In genomic region chr7:104981671-104982036, GRCh38 we compare ENCODE assay signal across 10 cellular contexts. TPM values are rescaled to one million over a fixed set of nuclear protein-coding genes. Genes with fewer than 3 reads are reported as not detected.
A peak's percentile ranks its signal among the peaks of the same experiment; 100 is the strongest.
DNase-seq lines count a peak whose midpoint lies in the region; ATAC-seq and TF ChIP-seq lines count a peak whose summit lies in the region.
"Had no signal": no experiment of that assay in that cellular context is flagged by ENCODE, and none has a peak within 500 bp of the region (broad histone marks: within the 10 kb centered on the region; RNA-seq: fewer than 3 reads in every experiment).

No MANE protein-coding gene starts in this region.

- H3K27ac Mint-ChIP-seq in CD14-positive monocyte, result peak overlapping the region in 6 of 7 donors; percentile 25 to 86 (median 66)
- no peak overlapping the region for H3K27ac Mint-ChIP-seq in nephron progenitor cell

- H3K4me3 Mint-ChIP-seq in CD14-positive monocyte, result no peak overlapping the region
- H3K4me3 Mint-ChIP-seq in nephron progenitor cell, result peak overlapping the region; percentile 58

- H3K27ac ChIP-seq in HUES48 (ENCODE audit: low read depth, low read length) (peak overlapping the region; percentile 95), ascending aorta (peak overlapping the region; percentile 91 to 98), adrenal gland (peak overlapping the region in 1 of 5 donors; percentile 98), body of pancreas (no peak overlapping the region)

- H3K36me3 Mint-ChIP-seq in CD14-positive monocyte, result peaks cover 2 to 12% of the 10 kb centered on the region in 2 donors
- peaks cover 3% of the 10 kb centered on the region for H3K36me3 Mint-ChIP-seq in nephron progenitor cell (ENCODE audit: low read depth)

- intact Hi-C loops in CD14-positive monocyte (cut with micrococcal nuclease), result loop anchor here (2.0 to 10.0 kb wide), 6 partner anchors 31 to 63 kb away; no protein-coding TSS in a partner anchor
- intact Hi-C loops in ascending aorta (cut with DNase I), result loop anchor here (5.0 to 10.0 kb wide), 6 partner anchors 59 to 1303 kb away; partner anchors contain the start of genes NAMPT and RINT1
- intact Hi-C loops in adrenal gland (cut with DNase I), result loop anchor here in 1 of 2 donors (10.0 kb wide), 1 partner anchor 353 kb away; no protein-coding TSS in a partner anchor
- intact Hi-C loops in body of pancreas (cut with DNase I), result no loop called here

- no peak overlapping the region for H3K9ac ChIP-seq in HUES48 (ENCODE audit: low read depth, low read length)

- H3K36me3 ChIP-seq in HUES48 (ENCODE audit: control insufficient read depth, insufficient read depth, low read length) (peaks cover 5% of the 10 kb centered on the region; the same call in 1 of the 2 replicates), ascending aorta (no peaks in the 10 kb centered on the region), adrenal gland (replicated peaks in 1 of 2) (no peaks in the 10 kb centered on the region), body of pancreas (replicated peaks in 1 of 2; ENCODE audit: insufficient read depth in 1 of 2, low read depth in 2 of 2) (no peaks in the 10 kb centered on the region)

- TF ChIP-seq CTCF in CD14-positive monocyte (IDR thresholded peaks at IDR 0.05) (no peak), ascending aorta (IDR thresholded peaks at IDR 0.05) (no peak), nephron progenitor cell (IDR thresholded peaks at IDR 0.05) (no peak), adrenal gland (IDR thresholded peaks at IDR 0.05) (no peak), body of pancreas (IDR thresholded peaks at IDR 0.05) (no peak)

- H3K4me1 ChIP-seq in HUES48 (ENCODE audit: control insufficient read depth, insufficient read depth, low read length), result peaks cover 37% of the 10 kb centered on the region
- H3K4me1 ChIP-seq in ascending aorta, result peaks cover 5 to 55% of the 10 kb centered on the region in 2 donors
- H3K4me1 ChIP-seq in adrenal gland (replicated peaks in 1 of 2), result peaks cover 41 to 65% of the 10 kb centered on the region in 2 donors
- H3K4me1 ChIP-seq in body of pancreas, result peaks cover 81% of the 10 kb centered on the region

- ATAC-seq in GM21367 (IDR thresholded peaks at IDR 0.05; ENCODE audit: unreplicated experiment) (no peak), body of pancreas (no peak)

- no peak overlapping the region for H3K4me3 ChIP-seq in HUES48 (ENCODE audit: low read depth, low read length)
- H3K4me3 ChIP-seq in ascending aorta, result no peak overlapping the region
- no peak overlapping the region for H3K4me3 ChIP-seq in adrenal gland
- no peak overlapping the region for H3K4me3 ChIP-seq in body of pancreas

- in situ Hi-C loops in KBM-7 (cut with MboI; ENCODE audit: low pct_unique_long_range_greater_than_20kb, low sequenced_read_pairs), result no loop called here

- H3K4me1 Mint-ChIP-seq in CD14-positive monocyte, result peaks cover 54% of the 10 kb centered on the region
- H3K4me1 Mint-ChIP-seq in nephron progenitor cell, result peaks cover 71% of the 10 kb centered on the region

- H3K9me3 ChIP-seq in HUES48 (ENCODE audit: control insufficient read depth, insufficient read depth, low read length) (no peaks in the 10 kb centered on the region), ascending aorta (no peaks in the 10 kb centered on the region), adrenal gland (replicated peaks in 1 of 3) (no peaks in the 10 kb centered on the region), body of pancreas (no peaks in the 10 kb centered on the region)

- H3K27me3 Mint-ChIP-seq in CD14-positive monocyte (ENCODE audit: low read depth in 3 of 3) (peaks cover 0 to 3% (median 2%) of the 10 kb centered on the region in 3 donors), nephron progenitor cell (ENCODE audit: low read depth, poor library complexity) (no peaks in the 10 kb centered on the region)

- no peak for DNase-seq in CD14-positive monocyte (ENCODE audit: low spot score)
- DNase-seq in ascending aorta (ENCODE audit: low spot score in 2 of 2), result no peak
- no peak for DNase-seq in nephron progenitor cell
- no peak for DNase-seq in adrenal gland
- no peak for DNase-seq in body of pancreas
- no peak for DNase-seq in KBM-7
- DNase-seq: activated CD4-positive, alpha-beta T cell treated with anti-CD3 and anti-CD28 coated beads for 4 hours; kidney had no signal

- WGBS in adrenal gland, 4 donors, result 59 to 68% (median 66%) methylated on average over 1 of the region's 1 CpG
- 27 to 29% methylated on average over 1 of the region's 1 CpG for WGBS in body of pancreas, 2 donors

- TF ChIP-seq POLR2A in adrenal gland (IDR thresholded peaks at IDR 0.05), result no peak
- TF ChIP-seq POLR2A in body of pancreas (IDR thresholded peaks at IDR 0.05), result no peak

- H3K27me3 ChIP-seq in HUES48 (ENCODE audit: control insufficient read depth, insufficient read depth, low read length) (no peaks in the 10 kb centered on the region), ascending aorta (no peaks in the 10 kb centered on the region), adrenal gland (no peaks in the 10 kb centered on the region), body of pancreas (no peaks in the 10 kb centered on the region)

- no peaks in the 10 kb centered on the region for H3K9me3 Mint-ChIP-seq in CD14-positive monocyte
- no peaks in the 10 kb centered on the region for H3K9me3 Mint-ChIP-seq in nephron progenitor cell

RNA-seq across cellular contexts. Expression of gene KMT2E, which starts 32.4 kb away (rescaled TPM):
- polyA plus RNA-seq in CD14-positive monocyte (10 to 100 TPM; 33.1 to 58.0 TPM), adrenal gland (10 to 100 TPM; 14.4 to 38.5 (median 26.9) TPM)
- total RNA-seq in ascending aorta (43.0 TPM), adrenal gland (10 to 100 TPM; 35.6 to 98.0 (median 68.0) TPM), body of pancreas (10 to 100 TPM; 48.5 to 67.2 TPM)

Comparison
In these comparisons a context has a peak if more than half of its experiments do, and no peak if none do; other contexts are left out.
1. H3K27ac ChIP-seq: peak in HUES48 (single experiment) and ascending aorta (2 of 2); none in body of pancreas (0 of 4).